ENCODE assay signal across 1 cellular context in genomic region chr20:50735813-50736212, GRCh38.
TF ChIP-seq lines count a peak whose summit lies in the region.

No MANE protein-coding gene starts in this region.

TF ChIP-seq in K562, 482 proteins besides CTCF, POLR2A, EP300 and RAD21 (continued from another document and continues in another):
- no peak for TF ChIP-seq ZNF263 (CRISPR knock-in tag; IDR thresholded peaks at IDR 0.05; ENCODE audit: borderline replicate concordance)
- no peak for TF ChIP-seq ZNF764 (CRISPR knock-in tag; IDR thresholded peaks at IDR 0.05; ENCODE audit: low read depth)
- TF ChIP-seq, protein P1, sequence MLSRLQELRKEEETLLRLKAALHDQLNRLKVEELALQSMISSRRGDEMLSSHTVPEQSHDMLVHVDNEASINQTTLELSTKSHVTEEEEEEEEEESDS (CRISPR knock-in tag; IDR thresholded peaks at IDR 0.05), result no peak
- TF ChIP-seq ZC3H8 (IDR thresholded peaks at IDR 0.05), result no peak
- TF ChIP-seq, protein P2, sequence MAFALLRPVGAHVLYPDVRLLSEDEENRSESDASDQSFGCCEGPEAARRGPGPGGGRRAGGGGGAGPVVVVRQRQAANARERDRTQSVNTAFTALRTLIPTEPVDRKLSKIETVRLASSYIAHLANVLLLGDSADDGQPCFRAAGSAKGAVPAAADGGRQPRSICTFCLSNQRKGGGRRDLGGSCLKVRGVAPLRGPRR (CRISPR knock-in tag; IDR thresholded peaks at IDR 0.05), result no peak
- peak; percentile 88 for TF ChIP-seq ZEB2 (IDR thresholded peaks at IDR 0.05)
- TF ChIP-seq GATAD2A (IDR thresholded peaks at IDR 0.05), result no peak
- TF ChIP-seq NBN (IDR thresholded peaks at IDR 0.05; ENCODE audit: low read depth), result no peak
- TF ChIP-seq NR2C1 (IDR thresholded peaks at IDR 0.05), result no peak
- TF ChIP-seq NR2C1 (tag; IDR thresholded peaks at IDR 0.05), result no peak
- no peak for TF ChIP-seq PYGO2 (tag; IDR thresholded peaks at IDR 0.05)
- TF ChIP-seq POLR3G (IDR thresholded peaks at IDR 0.05; ENCODE audit: extremely low read depth, insufficient read length, insufficient replicate concordance), result no peak
- no peak for TF ChIP-seq NEUROD1 (IDR thresholded peaks at IDR 0.05; ENCODE audit: borderline replicate concordance, low read depth, low read length, partially characterized antibody)
- TF ChIP-seq, protein P3, sequence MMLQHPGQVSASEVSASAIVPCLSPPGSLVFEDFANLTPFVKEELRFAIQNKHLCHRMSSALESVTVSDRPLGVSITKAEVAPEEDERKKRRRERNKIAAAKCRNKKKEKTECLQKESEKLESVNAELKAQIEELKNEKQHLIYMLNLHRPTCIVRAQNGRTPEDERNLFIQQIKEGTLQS (IDR thresholded peaks at IDR 0.05), result peak; percentile 88
- TF ChIP-seq, protein P3 (CRISPR knock-in tag; conservative IDR thresholded peaks at IDR 0.05), result no peak
- no peak for TF ChIP-seq ATF6 (CRISPR knock-in tag; IDR thresholded peaks at IDR 0.05)
- peak; percentile 44; the same call in 1 of the 2 replicates for TF ChIP-seq ARID3A (IDR thresholded peaks at IDR 0.05; ENCODE audit: borderline replicate concordance, low read depth, low read length)
- TF ChIP-seq ZNF778 (CRISPR knock-in tag; IDR thresholded peaks at IDR 0.05), result no peak
- no peak for TF ChIP-seq ZBTB17 (CRISPR knock-in tag; IDR thresholded peaks at IDR 0.05)
- TF ChIP-seq, protein P4, sequence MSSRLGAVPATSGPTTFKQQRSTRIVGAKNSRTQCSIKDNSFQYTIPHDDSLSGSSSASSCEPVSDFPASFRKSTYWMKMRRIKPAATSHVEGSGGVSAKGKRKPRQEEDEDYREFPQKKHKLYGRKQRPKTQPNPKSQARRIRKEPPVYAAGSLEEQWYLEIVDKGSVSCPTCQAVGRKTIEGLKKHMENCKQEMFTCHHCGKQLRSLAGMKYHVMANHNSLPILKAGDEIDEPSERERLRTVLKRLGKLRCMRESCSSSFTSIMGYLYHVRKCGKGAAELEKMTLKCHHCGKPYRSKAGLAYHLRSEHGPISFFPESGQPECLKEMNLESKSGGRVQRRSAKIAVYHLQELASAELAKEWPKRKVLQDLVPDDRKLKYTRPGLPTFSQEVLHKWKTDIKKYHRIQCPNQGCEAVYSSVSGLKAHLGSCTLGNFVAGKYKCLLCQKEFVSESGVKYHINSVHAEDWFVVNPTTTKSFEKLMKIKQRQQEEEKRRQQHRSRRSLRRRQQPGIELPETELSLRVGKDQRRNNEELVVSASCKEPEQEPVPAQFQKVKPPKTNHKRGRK (tag; IDR thresholded peaks at IDR 0.05), result no peak
- no peak for TF ChIP-seq TARDBP (IDR thresholded peaks at IDR 0.05)
- TF ChIP-seq WHSC1 (IDR thresholded peaks at IDR 0.05; ENCODE audit: low read length), result no peak
- no peak for TF ChIP-seq KLF16 (IDR thresholded peaks at IDR 0.05)
- TF ChIP-seq ID3 (CRISPR knock-in tag; IDR thresholded peaks at IDR 0.05), result no peak
- no peak for TF ChIP-seq ID3 (tag; IDR thresholded peaks at IDR 0.05)
- no peak for TF ChIP-seq ZNF707 (CRISPR knock-in tag; conservative IDR thresholded peaks at IDR 0.05)
- no peak for TF ChIP-seq SMAD1 (IDR thresholded peaks at IDR 0.05; ENCODE audit: low read depth, low read length, partially characterized antibody)
- TF ChIP-seq PRPF4 (IDR thresholded peaks at IDR 0.05; ENCODE audit: insufficient read depth, low read depth, low read length, poor library complexity, severe bottlenecking), result no peak
- no peak for TF ChIP-seq NR2F6 (CRISPR knock-in tag; IDR thresholded peaks at IDR 0.05)
- no peak for TF ChIP-seq ZC3H4 (CRISPR knock-in tag; IDR thresholded peaks at IDR 0.05; ENCODE audit: borderline replicate concordance)
- no peak for TF ChIP-seq AFF1 (IDR thresholded peaks at IDR 0.05; ENCODE audit: low read depth in 1 of 2, partially characterized antibody in 2 of 2)
- no peak for TF ChIP-seq CEBPB (tag; IDR thresholded peaks at IDR 0.05)
- 0 out of 2 replicates have a peak, but pooled peaks have one; percentile 18 for TF ChIP-seq LEF1 (IDR thresholded peaks at IDR 0.05)
- no peak for TF ChIP-seq NR2C2 (CRISPR knock-in tag; IDR thresholded peaks at IDR 0.05)
- TF ChIP-seq NR2C2 (tag; IDR thresholded peaks at IDR 0.05), result no peak
- TF ChIP-seq MIER1 (IDR thresholded peaks at IDR 0.05; ENCODE audit: low read depth), result no peak
- TF ChIP-seq PPARD (CRISPR knock-in tag; IDR thresholded peaks at IDR 0.05), result no peak
- TF ChIP-seq ZNF644 (tag; IDR thresholded peaks at IDR 0.05; ENCODE audit: low read depth), result no peak
- TF ChIP-seq ZNF212 (CRISPR knock-in tag; IDR thresholded peaks at IDR 0.05), result no peak
- no peak for TF ChIP-seq ZNF282 (CRISPR knock-in tag; IDR thresholded peaks at IDR 0.05)
- peak; percentile 45; the same call in 1 of the 2 replicates for TF ChIP-seq GATAD2B (IDR thresholded peaks at IDR 0.05; ENCODE audit: borderline replicate concordance)
- no peak for TF ChIP-seq TEAD2 (tag; IDR thresholded peaks at IDR 0.05)
- no peak for TF ChIP-seq ELF1 (tag; IDR thresholded peaks at IDR 0.05)
- TF ChIP-seq ARID2 (IDR thresholded peaks at IDR 0.05), result no peak
- 0 out of 2 replicates have a peak, but pooled peaks have one; percentile 8 for TF ChIP-seq MAFG (tag; conservative IDR thresholded peaks at IDR 0.05)
- TF ChIP-seq C11orf30 (IDR thresholded peaks at IDR 0.05; ENCODE audit: low read depth), result 0 out of 2 replicates have a peak, but pooled peaks have one; percentile 34
- TF ChIP-seq ZNF77 (CRISPR knock-in tag; IDR thresholded peaks at IDR 0.05), result no peak
- peak; percentile 47 for TF ChIP-seq CBFA2T3 (IDR thresholded peaks at IDR 0.05)
- TF ChIP-seq, protein P5, sequence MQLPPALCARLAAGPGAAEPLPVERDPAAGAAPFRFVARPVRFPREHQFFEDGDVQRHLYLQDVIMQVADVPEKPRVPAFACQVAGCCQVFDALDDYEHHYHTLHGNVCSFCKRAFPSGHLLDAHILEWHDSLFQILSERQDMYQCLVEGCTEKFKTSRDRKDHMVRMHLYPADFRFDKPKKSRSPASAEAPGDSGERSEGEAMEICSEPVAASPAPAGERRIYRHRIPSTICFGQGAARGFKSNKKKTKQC (CRISPR knock-in tag; IDR thresholded peaks at IDR 0.05), result no peak
- no peak for TF ChIP-seq HSF4 (CRISPR knock-in tag; IDR thresholded peaks at IDR 0.05; ENCODE audit: borderline replicate concordance)
- TF ChIP-seq HNRNPUL1 (IDR thresholded peaks at IDR 0.05; ENCODE audit: low read length), result no peak
- no peak for TF ChIP-seq ETV6 (IDR thresholded peaks at IDR 0.05; ENCODE audit: borderline replicate concordance in 1 of 2, low read depth in 2 of 2, low read length in 1 of 2)
- no peak for TF ChIP-seq ETV6 (CRISPR knock-in tag; IDR thresholded peaks at IDR 0.05; ENCODE audit: borderline replicate concordance)
- TF ChIP-seq, protein P6, sequence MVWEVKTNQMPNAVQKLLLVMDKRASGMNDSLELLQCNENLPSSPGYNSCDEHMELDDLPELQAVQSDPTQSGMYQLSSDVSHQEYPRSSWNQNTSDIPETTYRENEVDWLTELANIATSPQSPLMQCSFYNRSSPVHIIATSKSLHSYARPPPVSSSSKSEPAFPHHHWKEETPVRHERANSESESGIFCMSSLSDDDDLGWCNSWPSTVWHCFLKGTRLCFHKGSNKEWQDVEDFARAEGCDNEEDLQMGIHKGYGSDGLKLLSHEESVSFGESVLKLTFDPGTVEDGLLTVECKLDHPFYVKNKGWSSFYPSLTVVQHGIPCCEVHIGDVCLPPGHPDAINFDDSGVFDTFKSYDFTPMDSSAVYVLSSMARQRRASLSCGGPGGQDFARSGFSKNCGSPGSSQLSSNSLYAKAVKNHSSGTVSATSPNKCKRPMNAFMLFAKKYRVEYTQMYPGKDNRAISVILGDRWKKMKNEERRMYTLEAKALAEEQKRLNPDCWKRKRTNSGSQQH (CRISPR knock-in tag; IDR thresholded peaks at IDR 0.05), result no peak
- peak; percentile 32 for TF ChIP-seq ZNF592 (IDR thresholded peaks at IDR 0.05)
- TF ChIP-seq CREBBP (IDR thresholded peaks at IDR 0.05; ENCODE audit: low read depth, low read length), result no peak
- TF ChIP-seq NFATC3 (IDR thresholded peaks at IDR 0.05), result no peak
- no peak for TF ChIP-seq KLF13 (tag; IDR thresholded peaks at IDR 0.05; ENCODE audit: borderline replicate concordance, low read depth)
- no peak for TF ChIP-seq ESRRA (IDR thresholded peaks at IDR 0.05; ENCODE audit: borderline replicate concordance, low read depth)
